ENCODE assay signal across 17 cellular contexts in genomic region chr10:71394926-71395562, GRCh38. TPM values are rescaled to one million over a fixed set of nuclear protein-coding genes. Genes with fewer than 3 reads are reported as not detected.
DNase-seq lines count a peak whose midpoint lies in the region; ATAC-seq and TF ChIP-seq lines count a peak whose summit lies in the region.
"Had no signal": no experiment of that assay in that cellular context is flagged by ENCODE, and none has a peak within 500 bp of the region (broad histone marks: within the 10 kb centered on the region; RNA-seq: fewer than 3 reads in every experiment).

No MANE protein-coding gene starts in this region.

- TF ChIP-seq POLR2A in vagina (IDR thresholded peaks at IDR 0.05), result no peak

- no peak overlapping the region for H3K18ac ChIP-seq in mesendoderm (ENCODE audit: low read length)

- H3K4ac ChIP-seq in mesendoderm (ENCODE audit: low read depth, low read length), result no peak overlapping the region

- H3K9ac ChIP-seq in mesendoderm (ENCODE audit: low read length), result no peak overlapping the region

- H3K4me2 ChIP-seq in mesendoderm (ENCODE audit: low read length), result no peak overlapping the region

- H3K27me3 ChIP-seq in mesendoderm (ENCODE audit: insufficient read depth, low read length, poor library complexity) (peaks cover 14% of the 10 kb centered on the region), vagina (no peaks in the 10 kb centered on the region)

- no peak overlapping the region for H3K4me3 Mint-ChIP-seq in HFFc6
- H3K4me3 Mint-ChIP-seq in activated T-helper 17 cell treated with anti-CD3 and anti-CD28 coated beads, Interleukin-2, amount 50 U/mL, for 72 hours, result no peak overlapping the region

- no peak overlapping the region for H2BK15ac ChIP-seq in mesendoderm (replicated peaks; ENCODE audit: low read depth)

- H2BK5ac ChIP-seq in mesendoderm (ENCODE audit: low read length), result no peak overlapping the region

- H3K9me3 Mint-ChIP-seq in HFFc6, result no peaks in the 10 kb centered on the region
- H3K9me3 Mint-ChIP-seq in activated T-helper 17 cell treated with anti-CD3 and anti-CD28 coated beads, Interleukin-2, amount 50 U/mL, for 72 hours, result no peaks in the 10 kb centered on the region

- DNase-seq in NCI-H524 treated with DMSO at 0.1 percent for 48 hours (lab: John Stamatoyannopoulos, UW), result peak; percentile 54
- peak; percentile 35 for DNase-seq in activated CD8-positive, alpha-beta memory T cell treated with anti-CD3 and anti-CD28 coated beads, Interleukin-2, amount 50 U/mL, for 48 hours
- no peak for DNase-seq in mesendoderm
- peak; percentile 55 to 71 for DNase-seq in vagina (ENCODE audit: extremely low spot score in 2 of 2)
- DNase-seq in HFFc6, result no peak
- DNase-seq: COR-L47, DMS153, GOT3, IMR-90, NCI-H1105 treated with DMSO at 0.1 percent for 48 hours, NCI-H187, NCI-H446, NCI-H774, PC-9, SJCRH30 had no signal

- H3K56ac ChIP-seq in mesendoderm (ENCODE audit: low read length), result peak overlapping the region; percentile 34

- H2BK120ac ChIP-seq in mesendoderm (ENCODE audit: low read depth, low read length), result no peak overlapping the region

- H3K36me3 ChIP-seq in mesendoderm (ENCODE audit: control insufficient read depth, insufficient read depth, low read length) (no peaks in the 10 kb centered on the region), vagina (no peaks in the 10 kb centered on the region)
- H3K36me3 ChIP-seq: SJCRH30 had no signal

- H3K4me3 ChIP-seq in mesendoderm (ENCODE audit: low read length) (no peak overlapping the region), vagina (no peak overlapping the region)
- H3K4me3 ChIP-seq: PC-9, SJCRH30 had no signal

- WGBS in mesendoderm (ENCODE audit: extremely low coverage, insufficient coverage, low lambda C conversion rate), result no CpG with 5 or more reads among the region's 11 CpGs

- no peak overlapping the region for H3K23ac ChIP-seq in mesendoderm (ENCODE audit: low read length)

- H3K79me1 ChIP-seq in mesendoderm (ENCODE audit: low read length), result no peaks in the 10 kb centered on the region

- no peak for ATAC-seq in GM21447 (IDR thresholded peaks at IDR 0.05; ENCODE audit: unreplicated experiment)
- no peak for ATAC-seq in activated T-helper 17 cell treated with anti-CD3 and anti-CD28 coated beads, Interleukin-2, amount 50 U/mL, for 72 hours (replicated peaks)

- H3K27ac ChIP-seq in mesendoderm (ENCODE audit: low read depth, low read length) (no peak overlapping the region), vagina (no peak overlapping the region)
- H3K27ac ChIP-seq: PC-9, SJCRH30 had no signal

- H3K4me1 Mint-ChIP-seq in HFFc6 (ENCODE audit: low read depth), result no peaks in the 10 kb centered on the region
- no peaks in the 10 kb centered on the region for H3K4me1 Mint-ChIP-seq in activated T-helper 17 cell treated with anti-CD3 and anti-CD28 coated beads, Interleukin-2, amount 50 U/mL, for 72 hours

- no peak overlapping the region for H3K27ac Mint-ChIP-seq in HFFc6
- H3K27ac Mint-ChIP-seq in activated T-helper 17 cell treated with anti-CD3 and anti-CD28 coated beads, Interleukin-2, amount 50 U/mL, for 72 hours, result no peak overlapping the region

- H3K79me2 ChIP-seq in mesendoderm (ENCODE audit: control insufficient read depth, insufficient read depth, low read length), result no peaks in the 10 kb centered on the region

- intact Hi-C loops in vagina (cut with DNase I), result loop anchor here (5.0 to 10.0 kb wide), 3 partner anchors 177 to 410 kb away; no protein-coding TSS in a partner anchor

- H4K8ac ChIP-seq in mesendoderm (ENCODE audit: low read depth, low read length), result no peak overlapping the region

- H4K5ac ChIP-seq in mesendoderm (ENCODE audit: low read length), result no peak overlapping the region

- H3K9me3 ChIP-seq in vagina, result no peaks in the 10 kb centered on the region
- H3K9me3 ChIP-seq: SJCRH30 had no signal

- TF ChIP-seq CTCF in vagina (IDR thresholded peaks at IDR 0.05) (no peak), HFFc6 (IDR thresholded peaks at IDR 0.05) (no peak)

- H3K4me1 ChIP-seq in mesendoderm (ENCODE audit: control insufficient read depth, low read depth, low read length), result peaks cover 6% of the 10 kb centered on the region
- peaks cover 13% of the 10 kb centered on the region for H3K4me1 ChIP-seq in vagina
- H3K4me1 ChIP-seq: SJCRH30 had no signal

- H2AK5ac ChIP-seq in mesendoderm (ENCODE audit: low read length), result no peak overlapping the region

- H3K27me3 Mint-ChIP-seq in HFFc6 (ENCODE audit: insufficient read depth), result peaks cover 69% of the 10 kb centered on the region
- peaks cover 44% of the 10 kb centered on the region for H3K27me3 Mint-ChIP-seq in activated T-helper 17 cell treated with anti-CD3 and anti-CD28 coated beads, Interleukin-2, amount 50 U/mL, for 72 hours

- no peaks in the 10 kb centered on the region for H3K36me3 Mint-ChIP-seq in HFFc6 (ENCODE audit: low read depth)
- H3K36me3 Mint-ChIP-seq in activated T-helper 17 cell treated with anti-CD3 and anti-CD28 coated beads, Interleukin-2, amount 50 U/mL, for 72 hours (ENCODE audit: low read depth), result no peaks in the 10 kb centered on the region

RNA-seq across cellular contexts. Expression of gene CDH23, which starts 1.7 kb away (rescaled TPM):
- polyA plus RNA-seq in mesendoderm (2013, experiment 1 of 2), result 2.1 TPM
- polyA plus RNA-seq in mesendoderm (2013, experiment 2 of 2), result 1.7 TPM
- 10.3 TPM for total RNA-seq in vagina
- total RNA-seq in HFFc6 (2021; fragmentation: NEBNext Ultra II Directional; extraction: Animal tissue kit (Norgen Biotek cat#: 25700)), result under 1 TPM in 4 of 6 experiments, not detected in 2; 0.02 to 0.11 (median 0.04) TPM
- 10 to 100 TPM in 1 of 2 donors, under 1 TPM in 1; 0.09 to 16.2 TPM for total RNA-seq in activated T-helper 17 cell treated with anti-CD3 and anti-CD28 coated beads, Interleukin-2, amount 50 U/mL, for 72 hours

Comparison
In these comparisons a context has a peak if more than half of its experiments do, and no peak if none do; other contexts are left out.
1. DNase-seq: peak in NCI-H524 treated with DMSO at 0.1 percent for 48 hours (single experiment), activated CD8-positive, alpha-beta memory T cell treated with anti-CD3 and anti-CD28 coated beads, Interleukin-2, amount 50 U/mL, for 48 hours (single experiment) and vagina (2 of 2); none in mesendoderm (single experiment) and HFFc6 (single experiment).